In genomic region chr2:189164732-189165131, GRCh38 we compare ENCODE assay signal across 15 cellular contexts. TPM values are rescaled to one million over a fixed set of nuclear protein-coding genes. Genes with fewer than 3 reads are reported as not detected.
A peak's percentile ranks its signal among the peaks of the same experiment; 100 is the strongest.
DNase-seq lines count a peak whose midpoint lies in the region; ATAC-seq and TF ChIP-seq lines count a peak whose summit lies in the region.
"Had no signal": no experiment of that assay in that cellular context is flagged by ENCODE, and none has a peak within 500 bp of the region (broad histone marks: within the 10 kb centered on the region; RNA-seq: fewer than 3 reads in every experiment).

No MANE protein-coding gene starts in this region.

- DNase-seq in GM04504 (ENCODE audit: low read depth) = peak; percentile 67
- peak; percentile 16 for DNase-seq in SK-N-SH
- DNase-seq in foreskin fibroblast = peak; percentile 77 to 94
- no peak for DNase-seq in smooth muscle cell (lab: John Stamatoyannopoulos, UW; ENCODE audit: unreplicated experiment)
- no peak for DNase-seq in dermis blood vessel endothelial cell
- DNase-seq in NCI-H82 treated with DMSO at 0.1 percent for 48 hours (lab: John Stamatoyannopoulos, UW; ENCODE audit: unreplicated experiment) = no peak
- no peak for DNase-seq in GM20000 (ENCODE audit: low spot score)
- DNase-seq: activated CD4-positive, alpha-beta T cell treated with anti-CD3 and anti-CD28 coated beads, Interleukin-2, amount 10 ng/mL, durations not matched to agents 7 days and 5 days; Calu3; dorsolateral prefrontal cortex; pancreas; stimulated activated CD4-positive, alpha-beta T cell treated with anti-CD3 and anti-CD28 coated beads, Interleukin-1b, Interleukin-23, amount 100 ng/mL, for 48 hours had no signal

- ATAC-seq in GM21619 (IDR thresholded peaks at IDR 0.05; ENCODE audit: unreplicated experiment) = no peak
- ATAC-seq: stimulated activated memory B cell treated with anti-CD40 and anti-IgM and Interleukin-4, amounts not matched to agents 10 μg/mL and 1 μg/mL and 100 μg/mL, for 72 hours had no signal

- H3K4me3 ChIP-seq in SK-N-SH (ENCODE audit: low read depth in 2 of 2, low read length in 1 of 2) (no peak overlapping the region), foreskin fibroblast (ENCODE audit: low read depth in 1 of 2, low read length in 2 of 2) (no peak overlapping the region), smooth muscle cell (peak overlapping the region; percentile 8)
- H3K4me3 ChIP-seq: dorsolateral prefrontal cortex, HAP-1, pancreas had no signal

- H3K4me1 ChIP-seq in SK-N-SH (ENCODE audit: control insufficient read depth in 1 of 2, insufficient read depth in 2 of 2, low read depth in 1 of 2, low read length in 1 of 2) = peaks cover 4 to 31% of the 10 kb centered on the region in 2 experiments
- peaks cover 40% of the 10 kb centered on the region for H3K4me1 ChIP-seq in smooth muscle cell (ENCODE audit: low read depth)
- H3K4me1 ChIP-seq: pancreas had no signal

- no peaks in the 10 kb centered on the region for H4K20me1 ChIP-seq in SK-N-SH (ENCODE audit: insufficient read depth)
- peaks cover 97% of the 10 kb centered on the region for H4K20me1 ChIP-seq in smooth muscle cell (ENCODE audit: low read depth)

- WGBS in SK-N-SH (ENCODE audit: low lambda C conversion rate) = 12% methylated on average over 1 of the region's 1 CpG
- 0% methylated on average over 1 of the region's 1 CpG for whole genome bisulfite sequencing in smooth muscle cell (ENCODE audit: low lambda C conversion rate)

- H3K9me2 ChIP-seq in SK-N-SH = no peaks in the 10 kb centered on the region

- peaks cover 4% of the 10 kb centered on the region; the same call in 1 of the 2 replicates for H3K79me2 ChIP-seq in SK-N-SH (ENCODE audit: insufficient read depth)
- peaks cover 100% of the 10 kb centered on the region for H3K79me2 ChIP-seq in smooth muscle cell (ENCODE audit: low read depth)

- H3K27ac ChIP-seq in SK-N-SH (ENCODE audit: low read depth in 2 of 2, low read length in 1 of 2) (peak overlapping the region; percentile 90), smooth muscle cell (ENCODE audit: low read depth) (peak overlapping the region; percentile 84)
- H3K27ac ChIP-seq: pancreas had no signal

- TF ChIP-seq CTCF in SK-N-SH (IDR thresholded peaks at IDR 0.05) (no peak), foreskin fibroblast (IDR thresholded peaks at IDR 0.05; ENCODE audit: low read depth, low read length) (no peak), smooth muscle cell (IDR thresholded peaks at IDR 0.05; ENCODE audit: borderline replicate concordance, insufficient read depth, poor library complexity, severe bottlenecking) (no peak), GM20000 (IDR thresholded peaks at IDR 0.05; ENCODE audit: extremely low read depth, missing control alignments) (no peak)

- H3K36me3 ChIP-seq in SK-N-SH (replicated peaks in 1 of 2; ENCODE audit: control insufficient read depth in 1 of 2, insufficient read depth in 2 of 2, low read length in 1 of 2) (no peaks in the 10 kb centered on the region), smooth muscle cell (ENCODE audit: low read depth) (no peaks in the 10 kb centered on the region)
- H3K36me3 ChIP-seq: HAP-1, pancreas had no signal

- peak overlapping the region; percentile 44; the same call in 1 of the 2 replicates for H3K4me2 ChIP-seq in SK-N-SH
- peak overlapping the region; percentile 77 for H3K4me2 ChIP-seq in smooth muscle cell

- H3F3A ChIP-seq in SK-N-SH (replicated peaks; ENCODE audit: insufficient read depth) = peaks cover 30% of the 10 kb centered on the region
- peaks cover 33% of the 10 kb centered on the region for H3F3A ChIP-seq in smooth muscle cell (ENCODE audit: low read depth)

- CTCF ChIA-PET in SK-N-SH (lab: Yijun Ruan, JAX) = interaction anchor here (1.0 to 1.3 kb wide), 4 partner anchors 12 to 123 kb away, joined by 3 to 5 read pairs (median 3); no protein-coding TSS in a partner anchor

- peak in 1 of 2 experiments; percentile 55; a peak in 1 of 4 replicates for TF ChIP-seq EP300 in SK-N-SH (IDR thresholded peaks at IDR 0.05; ENCODE audit: borderline replicate concordance in 1 of 2, low read depth in 1 of 2, low read length in 1 of 2)

- peak overlapping the region; percentile 55; the same call in 1 of the 2 replicates for H3K9ac ChIP-seq in SK-N-SH
- H3K9ac ChIP-seq in smooth muscle cell (ENCODE audit: low read depth) = no peak overlapping the region

- no peak for TF ChIP-seq RAD21 in SK-N-SH (IDR thresholded peaks at IDR 0.05; ENCODE audit: low read length)

- H2AFZ ChIP-seq in SK-N-SH (ENCODE audit: low read depth) (peak overlapping the region; percentile 16; the same call in 1 of the 2 replicates), smooth muscle cell (ENCODE audit: low read depth) (no peak overlapping the region)

- H3K9me3 ChIP-seq in SK-N-SH (no peaks in the 10 kb centered on the region), smooth muscle cell (replicated peaks; ENCODE audit: low read depth) (no peaks in the 10 kb centered on the region)
- H3K9me3 ChIP-seq: HAP-1, pancreas had no signal

- H3K27me3 ChIP-seq in SK-N-SH (ENCODE audit: insufficient read depth) = no peaks in the 10 kb centered on the region
- no peaks in the 10 kb centered on the region for H3K27me3 ChIP-seq in smooth muscle cell (ENCODE audit: low read depth)
- H3K27me3 ChIP-seq: dorsolateral prefrontal cortex, pancreas had no signal

- POLR2A ChIA-PET in SK-N-SH (lab: Yijun Ruan, JAX) = no interaction called here

TF ChIP-seq in SK-N-SH, 30 proteins besides CTCF, POLR2A, EP300 and RAD21:
- no peak for TF ChIP-seq YY1 (IDR thresholded peaks at IDR 0.05; ENCODE audit: low read depth)
- TF ChIP-seq TCF12 (IDR thresholded peaks at IDR 0.05) = peak; percentile 29; the same call in 1 of the 2 replicates
- no peak for TF ChIP-seq NRF1 (IDR thresholded peaks at IDR 0.05; ENCODE audit: low read depth, low read length)
- peak; percentile 17; the same call in 1 of the 2 replicates for TF ChIP-seq GATA2 (CRISPR knock-in tag; IDR thresholded peaks at IDR 0.05)
- peak; percentile 14; the same call in 1 of the 2 replicates for TF ChIP-seq PBX3 (IDR thresholded peaks at IDR 0.05)

RNA-seq across cellular contexts. Expression of gene COL5A2, which starts 14.8 kb away (rescaled TPM):
- 18.7 and 20.4 TPM in 2 replicates for polyA plus RNA-seq in SK-N-SH (2012; rRNA removed)
- polyA plus RNA-seq in SK-N-SH (2012; cell fraction: cytosol; rRNA removed) = 14.9 and 20.2 TPM in 2 replicates
- polyA plus RNA-seq in SK-N-SH (2012; cell fraction: nucleus; rRNA removed) = 18.2 and 26.5 TPM in 2 replicates
- total RNA-seq in smooth muscle cell = 697 and 944 TPM in 2 replicates
- 295 and 364 TPM in 2 replicates for polyA plus RNA-seq in smooth muscle cell
- 72.6 and 87.1 TPM in 2 replicates for total RNA-seq in dermis blood vessel endothelial cell

Comparison
In these comparisons a context has a peak if more than half of its experiments do, and no peak if none do; other contexts are left out.
1. DNase-seq: peak in GM04504 (single experiment), SK-N-SH (single experiment) and foreskin fibroblast (2 of 2); none in smooth muscle cell (single experiment), dermis blood vessel endothelial cell (single experiment), NCI-H82 treated with DMSO at 0.1 percent for 48 hours (single experiment) and GM20000 (single experiment).